19 cellular contexts compared by ENCODE assay signal in genomic region chr20:54059691-54060364, GRCh38. TPM values are rescaled to one million over a fixed set of nuclear protein-coding genes. Genes with fewer than 3 reads are reported as not detected.
DNase-seq lines count a peak whose midpoint lies in the region; ATAC-seq, FAIRE-seq and TF ChIP-seq lines count a peak whose summit lies in the region.
"Had no signal": no experiment of that assay in that cellular context is flagged by ENCODE, and none has a peak within 500 bp of the region (broad histone marks: within the 10 kb centered on the region; RNA-seq: fewer than 3 reads in every experiment).

No MANE protein-coding gene starts in this region.

- H3K9ac ChIP-seq in GM12878 (ENCODE audit: control insufficient read depth, insufficient read depth, low read length): no peak overlapping the region

- whole genome bisulfite sequencing in GM12878 (ENCODE audit: insufficient coverage, insufficient replicate concordance, low lambda C conversion rate, missing lambda C conversion rate): 78% methylated on average over 6 of the region's 6 CpGs

- H3K4me1 ChIP-seq in HEK293 (ENCODE audit: control insufficient read depth, insufficient read depth, low read length): no peaks in the 10 kb centered on the region
- H3K4me1 ChIP-seq in GM12878 (ENCODE audit: control insufficient read depth, insufficient read depth, low read length): peaks cover 17% of the 10 kb centered on the region
- H3K4me1 ChIP-seq: BE2C, Caco-2, HAP-1 had no signal

- H3K4me3 ChIP-seq in HEK293 (ENCODE audit: low read depth, low read length) (no peak overlapping the region), GM12878 (no peak overlapping the region)
- H3K4me3 ChIP-seq: HAP-1 had no signal

- intact Hi-C loops in GM12878 (cut with micrococcal nuclease; ENCODE audit: unreplicated experiment): loop anchor here (5.0 to 10.0 kb wide), 4 partner anchors 43 to 648 kb away; no protein-coding TSS in a partner anchor
- intact Hi-C loops in activated CD4-positive, alpha-beta memory T cell treated with anti-CD3 and anti-CD28 coated beads for 36 hours (cut with micrococcal nuclease): loop anchor here (5.0 kb wide), 1 partner anchor 483 kb away; no protein-coding TSS in a partner anchor

- no peaks in the 10 kb centered on the region for H3K9me3 ChIP-seq in HEK293 (ENCODE audit: control insufficient read depth, insufficient read depth, low read depth, low read length)
- peaks cover 1% of the 10 kb centered on the region; the same call in 2 of the 3 replicates for H3K9me3 ChIP-seq in GM12878 (replicated peaks; ENCODE audit: control insufficient read depth, insufficient read depth, low read length)
- H3K9me3 ChIP-seq: BE2C, HAP-1 had no signal

- no peak for FAIRE-seq in GM12878 (lab: Jason Lieb, UNC)
- FAIRE-seq: A204.1, D721Med, G401.6 had no signal

- no peaks in the 10 kb centered on the region for H3K36me3 Mint-ChIP-seq in activated CD4-positive, alpha-beta memory T cell treated with anti-CD3 and anti-CD28 coated beads for 36 hours
- H3K36me3 Mint-ChIP-seq: IgD-negative memory B cell had no signal

- no peak overlapping the region for H3K27ac ChIP-seq in HEK293 (ENCODE audit: extremely low read depth, low read depth, low read length)
- no peak overlapping the region for H3K27ac ChIP-seq in GM12878 (ENCODE audit: control insufficient read depth, insufficient read depth)

- no peaks in the 10 kb centered on the region for H3K79me2 ChIP-seq in GM12878 (ENCODE audit: control insufficient read depth, insufficient read depth, low read length)

- RAD21 ChIA-PET in GM12878 (lab: Charles Lee; ENCODE audit: unreplicated experiment): interaction anchor here (0.7 to 5.7 kb wide), 8 partner anchors 20 to 512 kb away, joined by 3 to 71 read pairs (median 3); partner anchors contain the start of gene PFDN4

- H3K4me1 Mint-ChIP-seq in activated CD4-positive, alpha-beta memory T cell treated with anti-CD3 and anti-CD28 coated beads for 36 hours (ENCODE audit: low read depth): peaks cover 10% of the 10 kb centered on the region

- no peak overlapping the region for H3K4me2 ChIP-seq in GM12878 (ENCODE audit: control insufficient read depth, insufficient read depth)

- H3K27me3 ChIP-seq in GM12878 (replicated peaks in 1 of 2; ENCODE audit: control insufficient read depth in 2 of 2, insufficient read depth in 2 of 2, low read length in 1 of 2): no peaks in the 10 kb centered on the region; a peak in 1 of 4 replicates
- H3K27me3 ChIP-seq: BE2C had no signal

- DNase-seq in GM12878 (ENCODE audit: low read depth, low spot score): no peak
- DNase-seq in myocyte (ENCODE audit: low read depth): peak; percentile 39
- no peak for DNase-seq in stimulated activated naive CD4-positive, alpha-beta T cell treated with Interleukin-2 at 50 U/mL for 16 hours (lab: John Stamatoyannopoulos, UW)
- no peak for DNase-seq in activated CD4-positive, alpha-beta memory T cell treated with anti-CD3 and anti-CD28 coated beads for 36 hours
- DNase-seq in GOT3 (lab: John Stamatoyannopoulos, UW): no peak
- DNase-seq: ACHN; BE2C; C1 segment of cervical spinal cord; Caco-2; CD4-positive, alpha-beta T cell; KG1 had no signal

- no peak for TF ChIP-seq RAD21 in GM12878 (IDR thresholded peaks at IDR 0.05; ENCODE audit: insufficient read depth, low read depth, low read length)

- no peak for TF ChIP-seq CTCF in HEK293 (tag by site-specific recombination; IDR thresholded peaks at IDR 0.05)
- TF ChIP-seq CTCF in GM12878 (IDR thresholded peaks at IDR 0.05 in 2 of 3, conservative IDR thresholded peaks at IDR 0.05 in 1 of 3; ENCODE audit: control insufficient read depth in 2 of 3, extremely low read depth in 1 of 3, insufficient read depth in 1 of 3, low read depth in 3 of 3, low read length in 3 of 3): no peak

- CTCF ChIA-PET in HEK293 (lab: Yijun Ruan, JAX): interaction anchor here (0.6 kb wide), 2 partner anchors 19 to 107 kb away, joined by 3 read pairs; no protein-coding TSS in a partner anchor
- CTCF ChIA-PET in GM12878 (lab: Yijun Ruan, JAX): interaction anchor here (0.7 to 6.5 kb wide), 4 partner anchors 44 to 130 kb away, joined by 3 to 116 read pairs (median 4); no protein-coding TSS in a partner anchor
- CTCF ChIA-PET in activated CD4-positive, alpha-beta memory T cell treated with anti-CD3 and anti-CD28 coated beads for 36 hours (lab: Charles Lee): interaction anchor here (1.0 kb wide), 1 partner anchor 140 kb away, joined by 3 read pairs; no protein-coding TSS in a partner anchor

- no peak for TF ChIP-seq POLR2A in GM12878 (IDR thresholded peaks at IDR 0.05; ENCODE audit: low read depth, low read length)

- no peak overlapping the region for H2AFZ ChIP-seq in GM12878 (ENCODE audit: control insufficient read depth, low read depth, low read length)

- POLR2A ChIA-PET in HEK293 (lab: Yijun Ruan, JAX): no interaction called here
- POLR2A ChIA-PET in GM12878 (lab: Charles Lee): no interaction called here
- POLR2A ChIA-PET in activated CD4-positive, alpha-beta memory T cell treated with anti-CD3 and anti-CD28 coated beads for 36 hours (lab: Charles Lee): interaction anchor here (0.5 kb wide), 1 partner anchor 311 kb away, joined by 3 read pairs; no protein-coding TSS in a partner anchor

- no peak for ATAC-seq in GM12878
- ATAC-seq in GM21526 (IDR thresholded peaks at IDR 0.05; ENCODE audit: low FRiP score, unreplicated experiment): no peak

- no peak overlapping the region for H3K27ac Mint-ChIP-seq in activated CD4-positive, alpha-beta memory T cell treated with anti-CD3 and anti-CD28 coated beads for 36 hours
- H3K27ac Mint-ChIP-seq: CD4-positive, alpha-beta T cell had no signal

- H3K4me3 Mint-ChIP-seq in activated CD4-positive, alpha-beta memory T cell treated with anti-CD3 and anti-CD28 coated beads for 36 hours: no peak overlapping the region
- H3K4me3 Mint-ChIP-seq: CD4-positive, alpha-beta T cell had no signal

- SMC1A ChIA-PET in GM12878 (lab: Charles Lee; ENCODE audit: uncharacterized antibody, unreplicated experiment): interaction anchor here (0.5 to 6.8 kb wide), 8 partner anchors 115 to 480 kb away, joined by 3 to 110 read pairs (median 5); no protein-coding TSS in a partner anchor

- in situ Hi-C loops in GM12878 (cut with MboI): loop anchor here (5.0 to 10.0 kb wide), 3 partner anchors 118 to 645 kb away; no protein-coding TSS in a partner anchor

- peaks cover 3% of the 10 kb centered on the region for H3K27me3 Mint-ChIP-seq in activated CD4-positive, alpha-beta memory T cell treated with anti-CD3 and anti-CD28 coated beads for 36 hours
- H3K27me3 Mint-ChIP-seq: CD4-positive, alpha-beta T cell; IgD-negative memory B cell had no signal

- no TSS peak for BruUV-seq in GM12878 (replicated peaks; lab: Mats Ljungman, UMichigan)

- TF ChIP-seq EP300 in GM12878 (IDR thresholded peaks at IDR 0.05; ENCODE audit: borderline replicate concordance in 1 of 2, control insufficient read depth in 1 of 2, low read depth in 2 of 2, low read length in 2 of 2): no peak

- H3K36me3 ChIP-seq in HEK293 (ENCODE audit: control insufficient read depth in 2 of 2, insufficient read depth in 1 of 2, low read length in 2 of 2) (no peaks in the 10 kb centered on the region), GM12878 (ENCODE audit: control insufficient read depth in 2 of 2, insufficient read depth in 2 of 2, low read length in 1 of 2) (no peaks in the 10 kb centered on the region)
- H3K36me3 ChIP-seq: BE2C, HAP-1 had no signal

- no peaks in the 10 kb centered on the region for H3K9me3 Mint-ChIP-seq in activated CD4-positive, alpha-beta memory T cell treated with anti-CD3 and anti-CD28 coated beads for 36 hours
- H3K9me3 Mint-ChIP-seq: CD4-positive, alpha-beta T cell had no signal

- no peaks in the 10 kb centered on the region for H4K20me1 ChIP-seq in GM12878 (ENCODE audit: control insufficient read depth, insufficient read depth)

TF ChIP-seq in HEK293, 187 proteins besides CTCF, POLR2A, EP300 and RAD21:
- no peak for TF ChIP-seq ZNF16 (tag by site-specific recombination; IDR thresholded peaks at IDR 0.05; ENCODE audit: low read depth)
- peak; percentile 38; the same call in 1 of the 2 replicates for TF ChIP-seq SCRT2 (tag by site-specific recombination; IDR thresholded peaks at IDR 0.05)
- TF ChIP-seq ZEB2 (tag by site-specific recombination; IDR thresholded peaks at IDR 0.05): no peak
- TF ChIP-seq ZSCAN16 (tag by site-specific recombination; IDR thresholded peaks at IDR 0.05): no peak
- 0 out of 2 replicates have a peak, but pooled peaks have one; percentile 23 for TF ChIP-seq ZNF768 (tag by site-specific recombination; IDR thresholded peaks at IDR 0.05)

TF ChIP-seq in GM12878, 131 proteins besides CTCF, POLR2A, EP300 and RAD21:
- 0 out of 2 replicates have a peak, but pooled peaks have one; percentile 50 for TF ChIP-seq NFXL1 (IDR thresholded peaks at IDR 0.05; ENCODE audit: borderline replicate concordance)
- TF ChIP-seq FOXK2 (IDR thresholded peaks at IDR 0.05): no peak

RNA-seq across cellular contexts. Expression of gene BCAS1, which starts 10.6 kb away (rescaled TPM):
- total RNA-seq in GM12878 (2013; cell fraction: nucleolus; rRNA removed): 1.1 and 1.2 TPM in 2 replicates
- total RNA-seq in GM12878 (2014; rRNA removed) (0.45 and 0.54 TPM in 2 replicates), GM12878 (2014; rRNA removed; fragmentation: Illumina TruSeq; extraction: Trizol) (0.72 and 0.78 TPM in 2 replicates), GM12878 (2021) (0.56 TPM in 2 replicates), myocyte (5.0 and 6.3 TPM in 2 replicates)
- polyA plus RNA-seq in GM12878 (2011; ENCODE audit: low read depth): 2.0 TPM
- polyA plus RNA-seq in GM12878 (2011; rRNA removed) (0.24 and 0.34 TPM in 2 replicates), GM12878 (2014; fragmentation: Illumina TruSeq; extraction: Trizol) (0.87 and 1.00 TPM in 2 replicates), GM12878 (2014; fragmentation: Nextera tagmentation; extraction: Ambion mirVana) (under 1 TPM; 0.21 to 0.51 TPM), GM12878 (2014; rRNA removed) (0.67 and 0.74 TPM in 2 replicates), GM12878 (2016; fragmentation: Nextera tagmentation; extraction: Ambion mirVana) (1 to 10 TPM in 1 of 2 experiments, under 1 TPM in 1; 0.54 to 1.4 TPM)
- 0.23 and 0.25 TPM in 2 replicates for polyA plus RNA-seq in GM12878 (2011; cell fraction: cytosol; rRNA removed)
- 0.51 and 0.66 TPM in 2 replicates for polyA plus RNA-seq in GM12878 (2011; cell fraction: nucleus; rRNA removed)
- 3.0 and 5.4 TPM in 2 replicates for polyA plus RNA-seq in GM12878 (2012)
- 0.67 and 0.80 TPM in 2 replicates for polyA minus RNA-seq in GM12878 (2011; rRNA and poly(A)+ RNA removed)
- polyA minus RNA-seq in GM12878 (2011; cell fraction: cytosol; rRNA and poly(A)+ RNA removed): not detected in 2 replicates
- polyA minus RNA-seq in GM12878 (2011; cell fraction: nucleus; rRNA and poly(A)+ RNA removed): 0.96 and 0.97 TPM in 2 replicates
- polyA plus RNA-seq in myocyte (2012): 20.5 TPM
- total RNA-seq in activated CD4-positive, alpha-beta memory T cell treated with anti-CD3 and anti-CD28 coated beads for 36 hours: under 1 TPM; 0.07 to 0.17 TPM
- total RNA-seq: H4 had no signal
